18 cellular contexts compared by ENCODE assay signal in genomic region chr3:64108784-64109317, GRCh38.
DNase-seq lines count a peak whose midpoint lies in the region; ATAC-seq lines count a peak whose summit lies in the region.
"Had no signal": no experiment of that assay in that cellular context is flagged by ENCODE, and none has a peak within 500 bp of the region (broad histone marks: within the 10 kb centered on the region; RNA-seq: fewer than 3 reads in every experiment).

No MANE protein-coding gene starts in this region.

- no peaks in the 10 kb centered on the region for H4K20me1 ChIP-seq in Karpas-422 (ENCODE audit: insufficient read depth, low read depth, low read length)

- H3K4me3 ChIP-seq in mesodermal cell (ENCODE audit: extremely low read depth, insufficient read depth, low read length, poor library complexity, severe bottlenecking) = no peak overlapping the region
- no peak overlapping the region for H3K4me3 ChIP-seq in rectal smooth muscle tissue (ENCODE audit: low read length)
- H3K4me3 ChIP-seq in Karpas-422 (ENCODE audit: low read length) = no peak overlapping the region
- H3K4me3 ChIP-seq: HAP-1 had no signal

- intact Hi-C loops in Right ventricle myocardium inferior (cut with DNase I) = no loop called here

- H3K9ac ChIP-seq in rectal smooth muscle tissue (ENCODE audit: low read length) = no peak overlapping the region
- no peak overlapping the region for H3K9ac ChIP-seq in Karpas-422 (ENCODE audit: low read length)

- H3K36me3 ChIP-seq in mesodermal cell (ENCODE audit: control insufficient read depth, insufficient read depth, low read length) (peaks cover 81% of the 10 kb centered on the region), rectal smooth muscle tissue (ENCODE audit: control insufficient read depth, insufficient read depth, low read length) (peaks cover 2% of the 10 kb centered on the region), Karpas-422 (ENCODE audit: insufficient read depth, low read length) (no peaks in the 10 kb centered on the region)
- H3K36me3 ChIP-seq: HAP-1 had no signal

- H3K4me1 ChIP-seq in mesodermal cell (ENCODE audit: control insufficient read depth, insufficient read depth, low read length, poor library complexity, severe bottlenecking) (peaks cover 62% of the 10 kb centered on the region), rectal smooth muscle tissue (ENCODE audit: control insufficient read depth, insufficient read depth, low read length) (peaks cover 5% of the 10 kb centered on the region), Karpas-422 (ENCODE audit: low read length) (no peaks in the 10 kb centered on the region)

- no peak for ATAC-seq in Right ventricle myocardium inferior
- ATAC-seq: PC-3 had no signal

- no peak overlapping the region for H2AFZ ChIP-seq in Karpas-422 (ENCODE audit: low read length)

- peak overlapping the region; percentile 8 for H3K27ac ChIP-seq in caudate nucleus (ENCODE audit: low read depth, low read length)
- peak overlapping the region; percentile 80 for H3K27ac ChIP-seq in mesodermal cell (ENCODE audit: low read depth, low read length, severe bottlenecking)
- peak overlapping the region; percentile 8 for H3K27ac ChIP-seq in rectal smooth muscle tissue (ENCODE audit: low read depth, low read length)
- H3K27ac ChIP-seq in Karpas-422 (ENCODE audit: low read length) = no peak overlapping the region
- H3K27ac ChIP-seq: 22Rv1, HL-60 had no signal

- H3K27me3 ChIP-seq in rectal smooth muscle tissue (ENCODE audit: control insufficient read depth, insufficient read depth, low read length) (no peaks in the 10 kb centered on the region), Karpas-422 (ENCODE audit: low read length) (no peaks in the 10 kb centered on the region)

- H3K79me2 ChIP-seq in Karpas-422 (ENCODE audit: low read length) = no peaks in the 10 kb centered on the region

- no peak overlapping the region for H3K4me2 ChIP-seq in Karpas-422 (ENCODE audit: low read depth, low read length, poor library complexity, severe bottlenecking)

- DNase-seq in D341Med (ENCODE audit: low spot score) = peak; percentile 13
- no peak for DNase-seq in caudate nucleus (lab: John Stamatoyannopoulos, UW)
- no peak for DNase-seq in GOT3 (lab: John Stamatoyannopoulos, UW)
- no peak for DNase-seq in MV-4-11 (lab: John Stamatoyannopoulos, UW)
- DNase-seq in Right ventricle myocardium inferior (ENCODE audit: missing footprints) = no peak
- DNase-seq in Karpas-422 = no peak
- DNase-seq: Calu3; CD4-positive, alpha-beta T cell; NCI-H1417 treated with DMSO at 0.1 percent for 48 hours; NCI-H2029; NCI-H446 treated with DMSO at 0.1 percent for 48 hours; NCI-H774; PC-3 had no signal

- no peaks in the 10 kb centered on the region for H3K9me2 ChIP-seq in Karpas-422 (replicated peaks; ENCODE audit: insufficient read depth, low read length)

- no peaks in the 10 kb centered on the region for H3K9me3 ChIP-seq in mesodermal cell (ENCODE audit: control insufficient read depth, low read length)
- H3K9me3 ChIP-seq in Karpas-422 (ENCODE audit: low read length) = no peaks in the 10 kb centered on the region
- H3K9me3 ChIP-seq: HAP-1 had no signal

- WGBS in mesodermal cell (ENCODE audit: insufficient coverage in 2 of 2), 2 experiments = 96 to 100% methylated on average over 4 of the region's 7 CpGs
